Comparison of ENCODE assay signal across 8 cellular contexts in genomic region chr15:82709421-82710207, GRCh38. TPM values are rescaled to one million over a fixed set of nuclear protein-coding genes. Genes with fewer than 3 reads are reported as not detected.
A peak's percentile ranks its signal among the peaks of the same experiment; 100 is the strongest.
DNase-seq lines count a peak whose midpoint lies in the region; ATAC-seq and TF ChIP-seq lines count a peak whose summit lies in the region.

Gene AP3B2 (minus strand): TSS chr15:82709875. CDS start chr15:82709706, 169 bp downstream.

- TF ChIP-seq CTCF in C4-2B (conservative IDR thresholded peaks at IDR 0.05) = no peak

- ATAC-seq in GM19467 (IDR thresholded peaks at IDR 0.05; ENCODE audit: unreplicated experiment) = peak; percentile 95

- H3K27ac ChIP-seq in C4-2B = peak within 1 kb of the TSS; percentile 32

- peak; percentile 68 for DNase-seq in HPDE6-E6E7 (ENCODE audit: extremely low spot score)
- DNase-seq in NOMO-1 treated with dmso at 0.1 percent for 144 hours (lab: John Stamatoyannopoulos, UW; ENCODE audit: unreplicated experiment) = peak; percentile 86
- peak; percentile 71 for DNase-seq in activated CD8-positive, alpha-beta memory T cell treated with anti-CD3 and anti-CD28 coated beads, Interleukin-2, amount 50 U/mL, for 4 hours
- peak; percentile 77 for DNase-seq in epidermal melanocyte (ENCODE audit: insufficient read length, low spot score)
- peak; percentile 25 to 42 for DNase-seq in stimulated activated CD8-positive, alpha-beta memory T cell treated with anti-CD3 and anti-CD28 coated beads, Interleukin-2, amount 100 ng/mL, for 1 hour (ENCODE audit: low read depth in 2 of 2)

- H3K4me1 ChIP-seq in mononuclear cell (ENCODE audit: insufficient read depth, low read length) = peaks cover 11% of the 10 kb centered on the region

- peak within 1 kb of the TSS; percentile 41 for H3K4me3 ChIP-seq in mononuclear cell (ENCODE audit: low read length)

- H3K9me3 ChIP-seq in mononuclear cell (ENCODE audit: low read depth, low read length) = no peaks in the 10 kb centered on the region

- peaks cover 9% of the 10 kb centered on the region for H3K27me3 ChIP-seq in mononuclear cell (ENCODE audit: insufficient read depth, low read length)

RNA-seq across cellular contexts. Expression of gene AP3B2, which starts in this region (rescaled TPM):
- 0.10 TPM for total RNA-seq in mononuclear cell

Comparison
In these comparisons a context has a peak if more than half of its experiments do, and no peak if none do; other contexts are left out.
1. Peak in every context shown above with its lines: DNase-seq, ATAC-seq, H3K4me3 ChIP-seq and H3K27ac ChIP-seq.
2. DNase-seq: peak in every context shown above with its lines; median percentile 86 in NOMO-1 treated with dmso at 0.1 percent for 144 hours; 77 in epidermal melanocyte; 71 in activated CD8-positive, alpha-beta memory T cell treated with anti-CD3 and anti-CD28 coated beads, Interleukin-2, amount 50 U/mL, for 4 hours; 68 in HPDE6-E6E7; 34 in stimulated activated CD8-positive, alpha-beta memory T cell treated with anti-CD3 and anti-CD28 coated beads, Interleukin-2, amount 100 ng/mL, for 1 hour.